In genomic region chr1:33966346-33967141, GRCh38 we compare ENCODE assay signal across 20 cellular contexts.
DNase-seq lines count a peak whose midpoint lies in the region; ATAC-seq and TF ChIP-seq lines count a peak whose summit lies in the region.
"Had no signal": no experiment of that assay in that cellular context is flagged by ENCODE, and none has a peak within 500 bp of the region (broad histone marks: within the 10 kb centered on the region; RNA-seq: fewer than 3 reads in every experiment).

No MANE protein-coding gene starts in this region.

- H3K36me3 ChIP-seq in tibial artery = no peaks in the 10 kb centered on the region
- H3K36me3 ChIP-seq in transverse colon = no peaks in the 10 kb centered on the region
- H3K36me3 ChIP-seq: thyroid gland had no signal

- H3K27ac ChIP-seq in tibial artery (no peak overlapping the region), transverse colon (no peak overlapping the region)
- H3K27ac ChIP-seq: foreskin keratinocyte, parathyroid adenoma, thyroid gland, VCaP had no signal

- H3K9me3 ChIP-seq in tibial artery (no peaks in the 10 kb centered on the region), transverse colon (no peaks in the 10 kb centered on the region)
- H3K9me3 ChIP-seq: thyroid gland had no signal

- no peaks in the 10 kb centered on the region for H3K36me3 Mint-ChIP-seq in stimulated activated effector memory CD8-positive, alpha-beta T cell treated with anti-CD3 and anti-CD28 coated beads, Interleukin-12 subunit alpha, Interleukin-12 subunit beta, amount 100 ng/mL, for 72 hours

- in situ Hi-C loops in transverse colon (cut with MboI; ENCODE audit: low pct_ligation_motif_present in 1 of 4, low pct_unique_long_range_greater_than_20kb in 1 of 4, low sequenced_read_pairs in 3 of 4) = no loop called here

- H3K4me1 ChIP-seq in tibial artery (peaks cover 0 to 7% (median 5%) of the 10 kb centered on the region in 4 donors), transverse colon (no peaks in the 10 kb centered on the region)
- H3K4me1 ChIP-seq: foreskin keratinocyte, parathyroid adenoma, thyroid gland had no signal

- H3K27me3 ChIP-seq in tibial artery (no peaks in the 10 kb centered on the region), transverse colon (no peaks in the 10 kb centered on the region)
- H3K27me3 ChIP-seq: foreskin keratinocyte, thyroid gland had no signal

- no peak for TF ChIP-seq CTCF in AG09309 (IDR thresholded peaks at IDR 0.05; ENCODE audit: control insufficient read depth, insufficient read depth, low read depth, low read length, missing control alignments)
- no peak for TF ChIP-seq CTCF in tibial artery (IDR thresholded peaks at IDR 0.05)
- TF ChIP-seq CTCF in transverse colon (IDR thresholded peaks at IDR 0.05) = no peak

- TF ChIP-seq EP300 in transverse colon (IDR thresholded peaks at IDR 0.05; ENCODE audit: low read depth) = no peak

- intact Hi-C loops in tibial artery (cut with DNase I; ENCODE audit: low total_unique reads) = no loop called here
- intact Hi-C loops in transverse colon (cut with DNase I; ENCODE audit: low total_unique reads) = no loop called here

- H3K27ac Mint-ChIP-seq in stimulated activated effector memory CD8-positive, alpha-beta T cell treated with anti-CD3 and anti-CD28 coated beads, Interleukin-12 subunit alpha, Interleukin-12 subunit beta, amount 100 ng/mL, for 72 hours = no peak overlapping the region
- H3K27ac Mint-ChIP-seq: activated CD4-positive, alpha-beta memory T cell treated with anti-CD3 and anti-CD28 coated beads, Interleukin-2, amount 10 ng/mL, durations not matched to agents 7 days and 5 days; activated T-cell treated with anti-CD3 and anti-CD28 coated beads, Interleukin-2, amount 50 U/mL, for 72 hours; effector memory CD8-positive, alpha-beta T cell; IgD-negative memory B cell had no signal

- H3K4me3 ChIP-seq in AG09309 (ENCODE audit: control insufficient read depth, low read depth, low read length) (no peak overlapping the region), tibial artery (no peak overlapping the region), transverse colon (no peak overlapping the region)
- H3K4me3 ChIP-seq: thyroid gland had no signal

- peak; percentile 65 for ATAC-seq in esophagus mucosa
- no peak for ATAC-seq in stimulated activated effector memory CD8-positive, alpha-beta T cell treated with anti-CD3 and anti-CD28 coated beads, Interleukin-12 subunit alpha, Interleukin-12 subunit beta, amount 100 ng/mL, for 72 hours
- ATAC-seq: activated T-cell treated with anti-CD3 and anti-CD28 coated beads, Interleukin-2, amount 50 U/mL, for 72 hours; effector memory CD8-positive, alpha-beta T cell; foreskin keratinocyte had no signal

- no peak overlapping the region for H3K4me3 Mint-ChIP-seq in stimulated activated effector memory CD8-positive, alpha-beta T cell treated with anti-CD3 and anti-CD28 coated beads, Interleukin-12 subunit alpha, Interleukin-12 subunit beta, amount 100 ng/mL, for 72 hours
- H3K4me3 Mint-ChIP-seq: activated CD4-positive, alpha-beta memory T cell treated with anti-CD3 and anti-CD28 coated beads, Interleukin-2, amount 10 ng/mL, durations not matched to agents 7 days and 5 days; activated T-cell treated with anti-CD3 and anti-CD28 coated beads, Interleukin-2, amount 50 U/mL, for 72 hours; central memory CD8-positive, alpha-beta T cell; effector memory CD8-positive, alpha-beta T cell; IgD-negative memory B cell had no signal

- DNase-seq in AG09309 (ENCODE audit: low read depth) (peak; percentile 93), EH (ENCODE audit: low read depth) (peak; percentile 11), NOMO-1 (lab: John Stamatoyannopoulos, UW; ENCODE audit: unreplicated experiment in 2 of 2) (peak; percentile 72 to 78), tibial artery (no peak), Ammon's horn (ENCODE audit: low spot score) (no peak), transverse colon (no peak)
- no peak for DNase-seq in stimulated activated effector memory CD8-positive, alpha-beta T cell treated with anti-CD3 and anti-CD28 coated beads, Interleukin-12 subunit alpha, Interleukin-12 subunit beta, amount 100 ng/mL, for 72 hours (ENCODE audit: low spot score in 2 of 2)
- DNase-seq: activated CD4-positive, alpha-beta memory T cell treated with anti-CD3 and anti-CD28 coated beads, Interleukin-2, amount 10 ng/mL, durations not matched to agents 7 days and 5 days; activated T-cell treated with anti-CD3 and anti-CD28 coated beads, Interleukin-2, amount 50 U/mL, for 72 hours; C1 segment of cervical spinal cord; DND-41; effector memory CD8-positive, alpha-beta T cell; foreskin keratinocyte; NCI-H1105 treated with DMSO at 0.1 percent for 48 hours; thyroid gland had no signal

- TF ChIP-seq POLR2A in transverse colon (IDR thresholded peaks at IDR 0.05) = no peak

- peaks cover 2% of the 10 kb centered on the region for H3K9me3 Mint-ChIP-seq in stimulated activated effector memory CD8-positive, alpha-beta T cell treated with anti-CD3 and anti-CD28 coated beads, Interleukin-12 subunit alpha, Interleukin-12 subunit beta, amount 100 ng/mL, for 72 hours
- H3K9me3 Mint-ChIP-seq: activated CD4-positive, alpha-beta memory T cell treated with anti-CD3 and anti-CD28 coated beads, Interleukin-2, amount 10 ng/mL, durations not matched to agents 7 days and 5 days; central memory CD8-positive, alpha-beta T cell; effector memory CD8-positive, alpha-beta T cell had no signal

- 67 to 72% methylated on average over 12 of the region's 12 CpGs for WGBS in transverse colon (ENCODE audit: low coverage in 1 of 2), 2 donors

- no peaks in the 10 kb centered on the region for H3K4me1 Mint-ChIP-seq in stimulated activated effector memory CD8-positive, alpha-beta T cell treated with anti-CD3 and anti-CD28 coated beads, Interleukin-12 subunit alpha, Interleukin-12 subunit beta, amount 100 ng/mL, for 72 hours
- H3K4me1 Mint-ChIP-seq: activated CD4-positive, alpha-beta memory T cell treated with anti-CD3 and anti-CD28 coated beads, Interleukin-2, amount 10 ng/mL, durations not matched to agents 7 days and 5 days; central memory CD8-positive, alpha-beta T cell; IgD-negative memory B cell had no signal

Comparison
In these comparisons a context has a peak if more than half of its experiments do, and no peak if none do; other contexts are left out.
1. DNase-seq: peak in AG09309 (single experiment), EH (single experiment) and NOMO-1 (2 of 2); none in stimulated activated effector memory CD8-positive, alpha-beta T cell treated with anti-CD3 and anti-CD28 coated beads, Interleukin-12 subunit alpha, Interleukin-12 subunit beta, amount 100 ng/mL, for 72 hours (0 of 2), tibial artery (0 of 2), Ammon's horn (single experiment) and transverse colon (single experiment).